ENCODE assay signal across 8 cellular contexts in genomic region chr1:201882665-201883132, GRCh38. TPM values are rescaled to one million over a fixed set of nuclear protein-coding genes. Genes with fewer than 3 reads are reported as not detected.
DNase-seq lines count a peak whose midpoint lies in the region; ATAC-seq and TF ChIP-seq lines count a peak whose summit lies in the region.

No MANE protein-coding gene starts in this region.

- H3K9me3 Mint-ChIP-seq in HFFc6, result no peaks in the 10 kb centered on the region

- H3K4me1 ChIP-seq in foreskin keratinocyte, result peaks cover 25% of the 10 kb centered on the region
- H3K4me1 ChIP-seq in vagina, result peaks cover 40% of the 10 kb centered on the region

- H3K36me3 Mint-ChIP-seq in HFFc6 (ENCODE audit: low read depth), result no peaks in the 10 kb centered on the region; the same call in 1 of the 2 replicates

- intact Hi-C loops in vagina (cut with DNase I), result no loop called here

- peak overlapping the region; percentile 80 for H3K27ac Mint-ChIP-seq in HFFc6

- peaks cover 64% of the 10 kb centered on the region for H3K4me1 Mint-ChIP-seq in HFFc6 (ENCODE audit: low read depth)

- peak overlapping the region; percentile 40 for H3K4me3 Mint-ChIP-seq in HFFc6

- H3K27ac ChIP-seq in foreskin keratinocyte, result no peak overlapping the region
- H3K27ac ChIP-seq in vagina, result no peak overlapping the region

- TF ChIP-seq CTCF in HFFc6 (IDR thresholded peaks at IDR 0.05) (peak; percentile 67), foreskin keratinocyte (conservative IDR thresholded peaks at IDR 0.05) (peak; percentile 72), vagina (IDR thresholded peaks at IDR 0.05) (no peak)

- no peaks in the 10 kb centered on the region; the same call in 1 of the 2 replicates for H3K27me3 Mint-ChIP-seq in HFFc6 (ENCODE audit: insufficient read depth)

- DNase-seq in ELR (ENCODE audit: low read depth) (peak; percentile 91), HFFc6 (peak; percentile 85), SK-MEL-5 (ENCODE audit: low read depth, low spot score) (peak; percentile 12), foreskin keratinocyte (peak; percentile 78 to 92), vagina (ENCODE audit: extremely low spot score in 2 of 2) (peak; percentile 56 to 61), C1 segment of cervical spinal cord (lab: John Stamatoyannopoulos, UW) (no peak), NCI-H446 treated with DMSO at 0.1 percent for 48 hours (lab: John Stamatoyannopoulos, UW) (no peak)

- no peak for TF ChIP-seq POLR2A in vagina (IDR thresholded peaks at IDR 0.05)

- H3K27me3 ChIP-seq in foreskin keratinocyte (peaks cover 9% of the 10 kb centered on the region), vagina (no peaks in the 10 kb centered on the region)

- in situ Hi-C loops in SK-MEL-5 (cut with HindIII; ENCODE audit: low pct_unique_long_range_greater_than_20kb, low sequenced_read_pairs), result no loop called here

- H3K36me3 ChIP-seq in vagina, result no peaks in the 10 kb centered on the region

- H3K4me3 ChIP-seq in vagina, result no peak overlapping the region

- H3K9me3 ChIP-seq in vagina, result no peaks in the 10 kb centered on the region

- peak; percentile 87 for ATAC-seq in foreskin keratinocyte
- ATAC-seq in HG03045 (IDR thresholded peaks at IDR 0.05; ENCODE audit: unreplicated experiment), result no peak

RNA-seq across cellular contexts. Expression of gene SHISA4, which starts 6.0 kb away (rescaled TPM):
- 10 to 100 TPM; 29.8 to 49.6 (median 39.9) TPM for total RNA-seq in HFFc6 (2021; fragmentation: NEBNext Ultra II Directional; extraction: Animal tissue kit (Norgen Biotek cat#: 25700))
- 34.1 and 35.0 TPM in 2 replicates for total RNA-seq in SK-MEL-5 (2014; rRNA removed; shearing (Covaris generic))
- polyA plus RNA-seq in SK-MEL-5 (2015; cell fraction: cytosol; rRNA removed), result 61.2 and 66.1 TPM in 2 replicates
- 35.2 and 36.3 TPM in 2 replicates for polyA plus RNA-seq in SK-MEL-5 (2015; cell fraction: nucleus; rRNA removed)
- total RNA-seq in foreskin keratinocyte (2.4 and 3.8 TPM in 2 replicates), vagina (16.2 TPM)
- 3.8 and 7.6 TPM in 2 replicates for polyA plus RNA-seq in foreskin keratinocyte

RNA-seq across cellular contexts. Expression of gene IPO9, which starts 53.7 kb away (rescaled TPM):
- 10 to 100 TPM; 54.1 to 77.8 (median 63.6) TPM for total RNA-seq in HFFc6 (2021; fragmentation: NEBNext Ultra II Directional; extraction: Animal tissue kit (Norgen Biotek cat#: 25700))
- total RNA-seq in SK-MEL-5 (2014; rRNA removed; shearing (Covaris generic)), result 20.8 and 29.3 TPM in 2 replicates
- polyA plus RNA-seq in SK-MEL-5 (2015; cell fraction: cytosol; rRNA removed), result 28.8 and 38.0 TPM in 2 replicates
- 54.6 and 56.0 TPM in 2 replicates for polyA plus RNA-seq in SK-MEL-5 (2015; cell fraction: nucleus; rRNA removed)
- total RNA-seq in foreskin keratinocyte (44.9 and 47.2 TPM in 2 replicates), vagina (12.8 TPM)
- polyA plus RNA-seq in foreskin keratinocyte, result 48.8 and 62.6 TPM in 2 replicates

Comparison
In these comparisons a context has a peak if more than half of its experiments do, and no peak if none do; other contexts are left out.
1. DNase-seq: peak in ELR (single experiment), HFFc6 (single experiment), SK-MEL-5 (single experiment), foreskin keratinocyte (2 of 2) and vagina (2 of 2); none in C1 segment of cervical spinal cord (0 of 14) and NCI-H446 treated with DMSO at 0.1 percent for 48 hours (single experiment).
2. CTCF ChIP-seq: peak in HFFc6 (single experiment) and foreskin keratinocyte (single experiment); none in vagina (0 of 3).